In genomic region chr6:16725145-16725864, GRCh38 we compare ENCODE assay signal across 1 cellular context.
TF ChIP-seq lines count a peak whose summit lies in the region.

No MANE protein-coding gene starts in this region.

TF ChIP-seq in HEK293, 187 proteins besides CTCF, POLR2A, EP300 and RAD21 (continued from another document):
- TF ChIP-seq PRDM6 (tag by site-specific recombination; IDR thresholded peaks at IDR 0.05) = peak; percentile 100
- peak; percentile 46; the same call in 1 of the 2 replicates for TF ChIP-seq FEZF1 (tag by site-specific recombination; IDR thresholded peaks at IDR 0.05)
- no peak for TF ChIP-seq GLI4 (tag by site-specific recombination; IDR thresholded peaks at IDR 0.05)
- TF ChIP-seq ZNF843 (tag by site-specific recombination; IDR thresholded peaks at IDR 0.05) = peak; percentile 21; the same call in 1 of the 2 replicates
- peak; percentile 51; the same call in 1 of the 2 replicates for TF ChIP-seq PRDM1 (tag by site-specific recombination; IDR thresholded peaks at IDR 0.05)
- TF ChIP-seq ZNF16 (tag by site-specific recombination; IDR thresholded peaks at IDR 0.05; ENCODE audit: low read depth) = no peak
- TF ChIP-seq SCRT1 (tag by site-specific recombination; IDR thresholded peaks at IDR 0.05; ENCODE audit: borderline replicate concordance) = no peak
- TF ChIP-seq EGR2 (tag by site-specific recombination; IDR thresholded peaks at IDR 0.05; ENCODE audit: low read depth) = 0 out of 2 replicates have a peak, but pooled peaks have one; percentile 28
- TF ChIP-seq ZNF214 (tag by site-specific recombination; IDR thresholded peaks at IDR 0.05; ENCODE audit: borderline replicate concordance) = no peak
- TF ChIP-seq, protein P1, sequence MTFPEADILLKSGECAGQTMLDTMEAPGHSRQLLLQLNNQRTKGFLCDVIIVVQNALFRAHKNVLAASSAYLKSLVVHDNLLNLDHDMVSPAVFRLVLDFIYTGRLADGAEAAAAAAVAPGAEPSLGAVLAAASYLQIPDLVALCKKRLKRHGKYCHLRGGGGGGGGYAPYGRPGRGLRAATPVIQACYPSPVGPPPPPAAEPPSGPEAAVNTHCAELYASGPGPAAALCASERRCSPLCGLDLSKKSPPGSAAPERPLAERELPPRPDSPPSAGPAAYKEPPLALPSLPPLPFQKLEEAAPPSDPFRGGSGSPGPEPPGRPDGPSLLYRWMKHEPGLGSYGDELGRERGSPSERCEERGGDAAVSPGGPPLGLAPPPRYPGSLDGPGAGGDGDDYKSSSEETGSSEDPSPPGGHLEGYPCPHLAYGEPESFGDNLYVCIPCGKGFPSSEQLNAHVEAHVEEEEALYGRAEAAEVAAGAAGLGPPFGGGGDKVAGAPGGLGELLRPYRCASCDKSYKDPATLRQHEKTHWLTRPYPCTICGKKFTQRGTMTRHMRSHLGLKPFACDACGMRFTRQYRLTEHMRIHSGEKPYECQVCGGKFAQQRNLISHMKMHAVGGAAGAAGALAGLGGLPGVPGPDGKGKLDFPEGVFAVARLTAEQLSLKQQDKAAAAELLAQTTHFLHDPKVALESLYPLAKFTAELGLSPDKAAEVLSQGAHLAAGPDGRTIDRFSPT (tag by site-specific recombination; IDR thresholded peaks at IDR 0.05) = 0 out of 2 replicates have a peak, but pooled peaks have one; percentile 11
- TF ChIP-seq PRDM4 (tag by site-specific recombination; IDR thresholded peaks at IDR 0.05) = peak; percentile 96
- TF ChIP-seq KLF8 (tag by site-specific recombination; IDR thresholded peaks at IDR 0.05) = no peak
- TF ChIP-seq IKZF3 (tag by site-specific recombination; IDR thresholded peaks at IDR 0.05) = peak; percentile 41
- TF ChIP-seq TRIM28 (IDR thresholded peaks at IDR 0.05; ENCODE audit: borderline replicate concordance, low read length) = peak; percentile 51; the same call in 1 of the 2 replicates
- peak; percentile 82 for TF ChIP-seq WT1 (tag by site-specific recombination; IDR thresholded peaks at IDR 0.05)
- TF ChIP-seq ZBTB10 (tag by site-specific recombination; IDR thresholded peaks at IDR 0.05) = no peak
